In genomic region chr11:9874466-9874865, GRCh38 we compare ENCODE assay signal across 22 cellular contexts.
A peak's percentile ranks its signal among the peaks of the same experiment; 100 is the strongest.
DNase-seq lines count a peak whose midpoint lies in the region; ATAC-seq and TF ChIP-seq lines count a peak whose summit lies in the region.
"Had no signal": no experiment of that assay in that cellular context is flagged by ENCODE, and none has a peak within 500 bp of the region (broad histone marks: within the 10 kb centered on the region; RNA-seq: fewer than 3 reads in every experiment).

No MANE protein-coding gene starts in this region.

- no peak overlapping the region for H3K18ac ChIP-seq in H9 (ENCODE audit: insufficient read length, low read depth, low read length)

- H3K4me2 ChIP-seq in H9 (ENCODE audit: insufficient read depth, insufficient read length, low read length) = no peak overlapping the region

- no peak overlapping the region for H2BK12ac ChIP-seq in H9 (ENCODE audit: insufficient read length, low read depth, low read length)

- H3K23me2 ChIP-seq in H9 (ENCODE audit: insufficient read length, low read depth, low read length, poor library complexity, severe bottlenecking) = no peaks in the 10 kb centered on the region

- peaks cover 7% of the 10 kb centered on the region for H3K9me3 ChIP-seq in H9 (ENCODE audit: control insufficient read depth, low read depth, low read length)

- H3K56ac ChIP-seq in H9 (ENCODE audit: insufficient read length, low read depth, low read length) = no peak overlapping the region

- H3K9ac ChIP-seq in H9 (ENCODE audit: extremely low read depth, insufficient read length, low read length) = no peak overlapping the region

- H4K20me1 ChIP-seq in H9 (ENCODE audit: control insufficient read depth, insufficient read depth, insufficient read length) = no peaks in the 10 kb centered on the region

- H3K4me1 Mint-ChIP-seq in activated naive CD4-positive, alpha-beta T cell treated with anti-CD3 and anti-CD28 coated beads, Interleukin-2, amount 50 U/mL, for 24 hours = no peaks in the 10 kb centered on the region
- H3K4me1 Mint-ChIP-seq in memory B cell = peaks cover 8% of the 10 kb centered on the region
- H3K4me1 Mint-ChIP-seq in H9 = peaks cover 12% of the 10 kb centered on the region in 2 experiments

- H3K23ac ChIP-seq in H9 (ENCODE audit: insufficient read length, low read depth, low read length) = no peak overlapping the region

- no peaks in the 10 kb centered on the region for H3K27me3 ChIP-seq in H9 (ENCODE audit: insufficient read depth, low read length)

- peak overlapping the region; percentile 23 for H3K27ac Mint-ChIP-seq in activated naive CD4-positive, alpha-beta T cell treated with anti-CD3 and anti-CD28 coated beads, Interleukin-2, amount 50 U/mL, for 24 hours
- H3K27ac Mint-ChIP-seq in memory B cell (peak overlapping the region; percentile 45), H9 (no peak overlapping the region)
- H3K27ac Mint-ChIP-seq: HFFc6 had no signal

- no peak overlapping the region for H2BK15ac ChIP-seq in H9 (ENCODE audit: low read depth, low read length)

- no peak overlapping the region for H4K8ac ChIP-seq in H9 (replicated peaks; ENCODE audit: insufficient read length, low read depth, low read length)

- H3K27ac ChIP-seq in H9 (ENCODE audit: insufficient read length, low read depth, low read length) = no peak overlapping the region

- H2BK5ac ChIP-seq in H9 (ENCODE audit: insufficient read length, low read length) = no peak overlapping the region

- no peak overlapping the region for H4K5ac ChIP-seq in H9 (ENCODE audit: insufficient read length, low read depth, low read length)

- no peak overlapping the region for H2BK120ac ChIP-seq in H9 (ENCODE audit: low read depth, low read length, poor library complexity, severe bottlenecking)

- H3K36me3 Mint-ChIP-seq in activated naive CD4-positive, alpha-beta T cell treated with anti-CD3 and anti-CD28 coated beads, Interleukin-2, amount 50 U/mL, for 24 hours = peaks cover 17% of the 10 kb centered on the region
- H3K36me3 Mint-ChIP-seq in memory B cell (peaks cover 23% of the 10 kb centered on the region), H9 (ENCODE audit: insufficient read depth in 1 of 3, low read depth in 3 of 3) (peaks cover 30 to 38% (median 32%) of the 10 kb centered on the region in 3 experiments)

- H3K4me1 ChIP-seq in H9 (ENCODE audit: insufficient read depth, low read length) = no peaks in the 10 kb centered on the region; the same call in 1 of the 2 replicates

- H3K27me3 Mint-ChIP-seq in activated naive CD4-positive, alpha-beta T cell treated with anti-CD3 and anti-CD28 coated beads, Interleukin-2, amount 50 U/mL, for 24 hours = no peaks in the 10 kb centered on the region
- H3K27me3 Mint-ChIP-seq in memory B cell = no peaks in the 10 kb centered on the region
- no peaks in the 10 kb centered on the region for H3K27me3 Mint-ChIP-seq in H9 (ENCODE audit: low read depth)

- no peak overlapping the region for H3K4me3 Mint-ChIP-seq in activated naive CD4-positive, alpha-beta T cell treated with anti-CD3 and anti-CD28 coated beads, Interleukin-2, amount 50 U/mL, for 24 hours
- H3K4me3 Mint-ChIP-seq in memory B cell (no peak overlapping the region), H9 (no peak overlapping the region)
- H3K4me3 Mint-ChIP-seq: HFFc6 had no signal

- H3K14ac ChIP-seq in H9 (ENCODE audit: insufficient read depth, low read length) = no peak overlapping the region

- DNase-seq in activated naive CD4-positive, alpha-beta T cell treated with anti-CD3 and anti-CD28 coated beads, Interleukin-2, amount 50 U/mL, for 16 hours = no peak
- DNase-seq in NCI-H82 treated with DMSO at 0.1 percent for 48 hours (lab: John Stamatoyannopoulos, UW; ENCODE audit: unreplicated experiment) (peak; percentile 52), memory B cell (ENCODE audit: low spot score in 2 of 2) (no peak), H9 (no peak)
- DNase-seq: 8988T, Calu3, DMS153, DND-41, H7, HFFc6, Kasumi-1, NCI-H1092 treated with DMSO at 0.1 percent for 48 hours, NCI-H1436, NCI-H187, NCI-H2081 treated with DMSO at 0.1 percent for 48 hours, NCI-H2171, NCI-H524 treated with DMSO at 0.1 percent for 48 hours, NCI-H774, SHP77 treated with DMSO at 0.1 percent for 48 hours had no signal

- H3T11ph ChIP-seq in H9 (ENCODE audit: low read length) = no peak overlapping the region

- H2BK20ac ChIP-seq in H9 (ENCODE audit: low read depth, low read length, poor library complexity, severe bottlenecking) = no peak overlapping the region

- H3K79me2 ChIP-seq in H9 (ENCODE audit: insufficient read depth, low read length) = no peaks in the 10 kb centered on the region

- ATAC-seq in memory B cell (ENCODE audit: low read depth) (no peak), GM18517 (IDR thresholded peaks at IDR 0.05; ENCODE audit: unreplicated experiment) (no peak), HG02623 (IDR thresholded peaks at IDR 0.05; ENCODE audit: unreplicated experiment) (no peak)

- H4K91ac ChIP-seq in H9 (ENCODE audit: insufficient read length, low read depth, low read length) = no peak overlapping the region

- no peak overlapping the region for H2AFZ ChIP-seq in H9 (ENCODE audit: low read length)

- H3K4ac ChIP-seq in H9 (ENCODE audit: low read depth, low read length) = no peak overlapping the region

- H3K79me1 ChIP-seq in H9 (ENCODE audit: insufficient read depth, low read depth, low read length, poor library complexity, severe bottlenecking) = no peaks in the 10 kb centered on the region

- H2AK5ac ChIP-seq in H9 (ENCODE audit: insufficient read length, low read length) = no peak overlapping the region

- H3K9me3 Mint-ChIP-seq in activated naive CD4-positive, alpha-beta T cell treated with anti-CD3 and anti-CD28 coated beads, Interleukin-2, amount 50 U/mL, for 24 hours = no peaks in the 10 kb centered on the region
- peaks cover 7% of the 10 kb centered on the region for H3K9me3 Mint-ChIP-seq in memory B cell
- peaks cover 19 to 25% of the 10 kb centered on the region in 2 experiments for H3K9me3 Mint-ChIP-seq in H9

- no peak for TF ChIP-seq CTCF in H9 (conservative IDR thresholded peaks at IDR 0.05)

Comparison
In these comparisons a context has a peak if more than half of its experiments do, and no peak if none do; other contexts are left out.
1. H3K27ac Mint-ChIP-seq: peak in activated naive CD4-positive, alpha-beta T cell treated with anti-CD3 and anti-CD28 coated beads, Interleukin-2, amount 50 U/mL, for 24 hours (single experiment) and memory B cell (single experiment); none in H9 (0 of 3).